In genomic region chr5:168303398-168304020, GRCh38 we compare ENCODE assay signal across 20 cellular contexts.
"Had no signal": no experiment of that assay in that cellular context is flagged by ENCODE, and none has a peak within 500 bp of the region (broad histone marks: within the 10 kb centered on the region; RNA-seq: fewer than 3 reads in every experiment).

No MANE protein-coding gene starts in this region.

- ATAC-seq: activated T-helper 17 cell treated with anti-CD3 and anti-CD28 coated beads, Interleukin-2, amount 50 U/mL, for 72 hours; left lobe of liver; pancreas had no signal

- H3K36me3 Mint-ChIP-seq: activated naive CD4-positive, alpha-beta T cell treated with anti-CD3 and anti-CD28 coated beads, Interleukin-2, amount 50 U/mL, for 24 hours; immature natural killer cell; neural progenitor cell had no signal

- H3K36me3 ChIP-seq: brain microvascular endothelial cell, neural progenitor cell, pancreas, uterus had no signal

- H3K27ac ChIP-seq: brain microvascular endothelial cell, neural progenitor cell, testis, uterus had no signal

- FAIRE-seq: pancreas, TTC549 had no signal

- H3K4me1 Mint-ChIP-seq: activated CD4-positive, alpha-beta T cell treated with anti-CD3 and anti-CD28 coated beads, Interleukin-2, amount 10 ng/mL, durations not matched to agents 7 days and 5 days; activated naive CD4-positive, alpha-beta T cell treated with anti-CD3 and anti-CD28 coated beads, Interleukin-2, amount 50 U/mL, for 24 hours; activated T-helper 17 cell treated with anti-CD3 and anti-CD28 coated beads, Interleukin-2, amount 50 U/mL, for 72 hours; immature natural killer cell had no signal

- H3K4me1 ChIP-seq: testis, uterus had no signal

- H2AFZ ChIP-seq: neural progenitor cell had no signal

- H3K27me3 ChIP-seq: brain microvascular endothelial cell, neural progenitor cell, pancreas, testis, uterus had no signal

- H3K9ac ChIP-seq: neural progenitor cell had no signal

- DNase-seq: activated CD4-positive, alpha-beta T cell treated with anti-CD3 and anti-CD28 coated beads, Interleukin-2, amount 10 ng/mL, durations not matched to agents 7 days and 5 days; activated CD4-positive, CD25-positive, alpha-beta regulatory T cell; activated CD8-positive, alpha-beta memory T cell treated with anti-CD3 and anti-CD28 coated beads for 24 hours; brain microvascular endothelial cell; cerebellar nuclear complex; endodermal cell; immature natural killer cell; pancreas; retina; stimulated activated CD4-positive, alpha-beta T cell treated with anti-CD3 and anti-CD28 coated beads, Interleukin-15, amount 100 ng/mL, for 24 hours; stimulated activated CD4-positive, alpha-beta T cell treated with anti-CD3 and anti-CD28 coated beads, Interleukin-4, amount 100 ng/mL, for 24 hours; T-helper 2 cell; testis; uterus had no signal

- H3K4me3 Mint-ChIP-seq: activated CD4-positive, alpha-beta T cell treated with anti-CD3 and anti-CD28 coated beads, Interleukin-2, amount 10 ng/mL, durations not matched to agents 7 days and 5 days; activated naive CD4-positive, alpha-beta T cell treated with anti-CD3 and anti-CD28 coated beads, Interleukin-2, amount 50 U/mL, for 24 hours; activated T-helper 17 cell treated with anti-CD3 and anti-CD28 coated beads, Interleukin-2, amount 50 U/mL, for 72 hours; endodermal cell; immature natural killer cell; neural progenitor cell; stimulated activated naive CD8-positive, alpha-beta T cell treated with anti-CD3 and anti-CD28 coated beads, Interleukin-15, Interleukin-2, amounts not matched to agents 100 ng/mL and 50 ng/mL, for 24 hours had no signal

- H3K4me3 ChIP-seq: neural progenitor cell, pancreas, testis, uterus had no signal

- H3K9me3 ChIP-seq: pancreas, testis, uterus had no signal

- H3K4me2 ChIP-seq: neural progenitor cell had no signal

- H3K27ac Mint-ChIP-seq: activated CD4-positive, alpha-beta T cell treated with anti-CD3 and anti-CD28 coated beads, Interleukin-2, amount 10 ng/mL, durations not matched to agents 7 days and 5 days; activated naive CD4-positive, alpha-beta T cell treated with anti-CD3 and anti-CD28 coated beads, Interleukin-2, amount 50 U/mL, for 24 hours; activated T-helper 17 cell treated with anti-CD3 and anti-CD28 coated beads, Interleukin-2, amount 50 U/mL, for 72 hours; endodermal cell; immature natural killer cell; neural progenitor cell; stimulated activated naive CD8-positive, alpha-beta T cell treated with anti-CD3 and anti-CD28 coated beads, Interleukin-15, Interleukin-2, amounts not matched to agents 100 ng/mL and 50 ng/mL, for 24 hours had no signal

- H3K27me3 Mint-ChIP-seq: activated CD4-positive, alpha-beta T cell treated with anti-CD3 and anti-CD28 coated beads, Interleukin-2, amount 10 ng/mL, durations not matched to agents 7 days and 5 days; activated naive CD4-positive, alpha-beta T cell treated with anti-CD3 and anti-CD28 coated beads, Interleukin-2, amount 50 U/mL, for 24 hours; activated T-helper 17 cell treated with anti-CD3 and anti-CD28 coated beads, Interleukin-2, amount 50 U/mL, for 72 hours; stimulated activated naive CD8-positive, alpha-beta T cell treated with anti-CD3 and anti-CD28 coated beads, Interleukin-15, Interleukin-2, amounts not matched to agents 100 ng/mL and 50 ng/mL, for 24 hours had no signal

- H3K9me3 Mint-ChIP-seq: activated CD4-positive, alpha-beta T cell treated with anti-CD3 and anti-CD28 coated beads, Interleukin-2, amount 10 ng/mL, durations not matched to agents 7 days and 5 days; activated naive CD4-positive, alpha-beta T cell treated with anti-CD3 and anti-CD28 coated beads, Interleukin-2, amount 50 U/mL, for 24 hours; activated T-helper 17 cell treated with anti-CD3 and anti-CD28 coated beads, Interleukin-2, amount 50 U/mL, for 72 hours; endodermal cell; immature natural killer cell; neural progenitor cell; stimulated activated naive CD8-positive, alpha-beta T cell treated with anti-CD3 and anti-CD28 coated beads, Interleukin-15, Interleukin-2, amounts not matched to agents 100 ng/mL and 50 ng/mL, for 24 hours had no signal
